Comparison of ENCODE assay signal across 16 cellular contexts in the genomic region with DNA sequence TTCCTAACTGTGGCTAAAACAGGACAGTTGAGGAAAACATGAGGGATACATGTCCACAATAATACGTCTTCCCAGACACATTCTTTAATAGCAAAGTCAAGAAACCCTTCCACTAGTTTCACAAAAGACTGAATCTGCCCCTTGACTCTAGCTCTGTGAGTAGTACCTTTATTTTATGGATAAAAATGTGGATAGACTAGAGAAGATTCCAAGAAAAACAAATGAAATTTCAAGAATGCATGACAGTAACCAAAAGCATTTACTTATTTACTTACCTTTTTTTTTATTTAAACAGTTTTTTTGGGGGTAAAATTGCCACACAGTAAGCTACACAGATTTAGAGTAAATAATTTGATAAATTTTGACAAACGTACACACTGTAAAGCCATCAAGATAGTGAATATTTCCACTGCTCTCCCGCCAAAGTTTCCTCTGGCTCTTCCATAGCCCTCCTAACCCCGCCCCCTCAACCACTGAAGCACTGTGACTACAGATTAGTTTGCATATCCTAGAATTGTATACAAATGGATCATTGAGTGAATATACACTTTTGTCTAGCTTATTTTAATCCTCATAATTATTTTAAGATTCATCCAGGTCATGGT.
DNase-seq lines count a peak whose midpoint lies in the region; ATAC-seq and TF ChIP-seq lines count a peak whose summit lies in the region.
"Had no signal": no experiment of that assay in that cellular context is flagged by ENCODE, and none has a peak within 500 bp of the region (broad histone marks: within the 10 kb centered on the region; RNA-seq: fewer than 3 reads in every experiment).

No MANE protein-coding gene starts in this region.

- no peak for ATAC-seq in GM19324 (IDR thresholded peaks at IDR 0.05; ENCODE audit: low FRiP score, unreplicated experiment)

- H3K27ac ChIP-seq in SK-N-SH (ENCODE audit: low read depth in 2 of 2, low read length in 1 of 2) = peak overlapping the region; percentile 13 to 47; a peak in 3 of 4 replicates
- H3K27ac ChIP-seq in colonic mucosa = no peak overlapping the region

- TF ChIP-seq CTCF in SK-N-SH (IDR thresholded peaks at IDR 0.05) (no peak), fibroblast of villous mesenchyme (IDR thresholded peaks at IDR 0.05; ENCODE audit: insufficient read depth, low read depth, low read length) (no peak), colonic mucosa (IDR thresholded peaks at IDR 0.05) (no peak)

- H3K27me3 ChIP-seq in SK-N-SH (ENCODE audit: insufficient read depth) (no peaks in the 10 kb centered on the region), colonic mucosa (no peaks in the 10 kb centered on the region)

- peaks cover 6% of the 10 kb centered on the region for H3F3A ChIP-seq in SK-N-SH (replicated peaks; ENCODE audit: insufficient read depth)

- H3K79me2 ChIP-seq in SK-N-SH (ENCODE audit: insufficient read depth) = no peaks in the 10 kb centered on the region

- intact Hi-C loops in colonic mucosa (cut with DNase I) = no loop called here

- H3K4me1 ChIP-seq in SK-N-SH (ENCODE audit: control insufficient read depth in 1 of 2, insufficient read depth in 2 of 2, low read depth in 1 of 2, low read length in 1 of 2) (peaks cover 8 to 9% of the 10 kb centered on the region in 2 experiments; a peak in 3 of 4 replicates), colonic mucosa (no peaks in the 10 kb centered on the region)

- CTCF ChIA-PET in SK-N-SH (lab: Yijun Ruan, JAX) = interaction anchor here (1.1 kb wide), 1 partner anchor 10 kb away, joined by 4 read pairs; no protein-coding TSS in a partner anchor

- no peak overlapping the region for H3K9ac ChIP-seq in SK-N-SH
- H3K9ac ChIP-seq in colonic mucosa (ENCODE audit: low read depth in 2 of 2, low read length in 2 of 2) = no peak overlapping the region

- POLR2A ChIA-PET in SK-N-SH (lab: Yijun Ruan, JAX) = no interaction called here

- TF ChIP-seq RAD21 in SK-N-SH (IDR thresholded peaks at IDR 0.05; ENCODE audit: low read length) = no peak

- H3K4me2 ChIP-seq in SK-N-SH = no peak overlapping the region

- H2AFZ ChIP-seq in SK-N-SH (ENCODE audit: low read depth) = no peak overlapping the region

- H3K9me2 ChIP-seq in SK-N-SH = no peaks in the 10 kb centered on the region

- H3K9me3 ChIP-seq in SK-N-SH = no peaks in the 10 kb centered on the region
- H3K9me3 ChIP-seq in colonic mucosa = no peaks in the 10 kb centered on the region

- H3K36me3 ChIP-seq in SK-N-SH (replicated peaks in 1 of 2; ENCODE audit: control insufficient read depth in 1 of 2, insufficient read depth in 2 of 2, low read length in 1 of 2) = no peaks in the 10 kb centered on the region
- no peaks in the 10 kb centered on the region for H3K36me3 ChIP-seq in colonic mucosa

- no peak for TF ChIP-seq EP300 in SK-N-SH (IDR thresholded peaks at IDR 0.05; ENCODE audit: borderline replicate concordance in 1 of 2, low read depth in 1 of 2, low read length in 1 of 2)

- DNase-seq in GM03348 (ENCODE audit: low spot score) (peak; percentile 71), SK-N-SH (no peak), fibroblast of villous mesenchyme (ENCODE audit: low read depth) (peak; percentile 13), mucosa of gallbladder (ENCODE audit: low spot score) (no peak), colonic mucosa (no peak), H4 (ENCODE audit: low spot score) (no peak)
- DNase-seq: COR-L47, DMS53, H9, Kasumi-1, NCI-H1417 treated with DMSO at 0.1 percent for 48 hours, NCI-H2029, NCI-H510A, NCI-H82, SHP77 treated with DMSO at 0.1 percent for 48 hours had no signal

- no peaks in the 10 kb centered on the region for H4K20me1 ChIP-seq in SK-N-SH (ENCODE audit: insufficient read depth)

- H3K4me3 ChIP-seq in SK-N-SH (ENCODE audit: low read depth in 2 of 2, low read length in 1 of 2) (no peak overlapping the region), fibroblast of villous mesenchyme (ENCODE audit: low read depth, low read length) (no peak overlapping the region), colonic mucosa (no peak overlapping the region)

- 71% methylated on average over 4 of the region's 4 CpGs for WGBS in SK-N-SH (ENCODE audit: low lambda C conversion rate)

TF ChIP-seq in SK-N-SH, 30 proteins besides CTCF, POLR2A, EP300 and RAD21:
- TF ChIP-seq FOXJ3 (CRISPR knock-in tag; IDR thresholded peaks at IDR 0.05) (no peak), TEAD4 (IDR thresholded peaks at IDR 0.05; ENCODE audit: borderline replicate concordance, insufficient read depth) (0 out of 2 replicates have a peak, but pooled peaks have one; percentile 13)
TF ChIP-seq in SK-N-SH: peak in this region for 1.

Comparison
In these comparisons a context has a peak if more than half of its experiments do, and no peak if none do; other contexts are left out.
1. DNase-seq: peak in GM03348 (single experiment) and fibroblast of villous mesenchyme (single experiment); none in SK-N-SH (single experiment), mucosa of gallbladder (single experiment), colonic mucosa (single experiment) and H4 (single experiment).